8 cellular contexts compared by ENCODE assay signal in the genomic region with DNA sequence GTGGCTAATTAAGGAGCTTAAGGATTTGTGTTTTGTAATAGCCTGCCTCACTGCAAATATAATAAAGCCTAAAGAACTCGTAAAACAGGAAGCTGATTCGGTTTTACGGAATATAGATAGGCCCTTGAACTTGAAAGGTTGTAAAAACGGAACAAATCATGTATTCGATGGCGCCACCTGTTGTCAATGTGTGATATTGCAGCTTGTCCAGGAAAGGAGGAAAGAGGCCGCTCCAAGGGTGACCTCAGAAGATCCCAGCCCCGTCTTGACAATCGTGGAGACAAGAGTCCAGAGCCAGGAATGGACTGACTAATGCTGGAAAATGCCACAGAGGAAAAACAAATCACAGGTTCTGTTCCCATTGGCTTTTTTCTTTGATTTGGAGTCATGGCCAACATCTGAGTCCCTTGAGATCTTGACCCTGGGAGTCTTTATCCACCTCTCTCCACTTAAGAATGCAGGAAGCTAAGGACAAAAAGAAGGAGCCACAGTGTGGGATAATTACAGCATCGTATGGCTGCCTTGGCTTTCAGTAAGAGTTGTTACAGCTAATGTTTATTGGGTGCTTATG. TPM values are rescaled to one million over a fixed set of nuclear protein-coding genes. Genes with fewer than 3 reads are reported as not detected.
DNase-seq lines count a peak whose midpoint lies in the region; FAIRE-seq and TF ChIP-seq lines count a peak whose summit lies in the region.
"Had no signal": no experiment of that assay in that cellular context is flagged by ENCODE, and none has a peak within 500 bp of the region (broad histone marks: within the 10 kb centered on the region; RNA-seq: fewer than 3 reads in every experiment).

No MANE protein-coding gene starts in this region.

- H3K9me3 ChIP-seq in kidney (ENCODE audit: control insufficient read depth in 1 of 2, low read length in 2 of 2), result no peaks in the 10 kb centered on the region

- DNase-seq in GM04504 (ENCODE audit: low read depth) (peak; percentile 27), M059J (ENCODE audit: low read depth) (peak; percentile 58), SKM-1 treated with dmso at 0.1 percent for 144 hours (lab: John Stamatoyannopoulos, UW; ENCODE audit: unreplicated experiment) (peak; percentile 27), MCF 10A (ENCODE audit: unreplicated experiment) (peak; percentile 75), kidney (no peak), COR-L47 (lab: John Stamatoyannopoulos, UW) (no peak)
- peak; percentile 24 for DNase-seq in stimulated activated CD4-positive, alpha-beta T cell treated with anti-CD3 and anti-CD28 coated beads, Interleukin-1b, Interleukin-23, amount 100 ng/mL, for 48 hours

- BruUV-seq in MCF 10A (replicated peaks; lab: Mats Ljungman, UMichigan), result no TSS peak

- H3K27ac Mint-ChIP-seq in MCF 10A (ENCODE audit: low read depth, unreplicated experiment), result no peak overlapping the region
- H3K27ac Mint-ChIP-seq: activated naive CD8-positive, alpha-beta T cell had no signal

- no peaks in the 10 kb centered on the region for H3K4me1 Mint-ChIP-seq in MCF 10A (ENCODE audit: insufficient read depth, unreplicated experiment)

- no peak overlapping the region for H3K9ac ChIP-seq in kidney (ENCODE audit: low read length in 2 of 2)

- POLR2A ChIA-PET in MCF 10A (lab: Yijun Ruan, JAX), result interaction anchor here (0.5 kb wide), 1 partner anchor 79 kb away, joined by 3 read pairs; no protein-coding TSS in a partner anchor

- no peak overlapping the region for H3K4me3 Mint-ChIP-seq in MCF 10A (ENCODE audit: unreplicated experiment)
- H3K4me3 Mint-ChIP-seq: activated naive CD8-positive, alpha-beta T cell had no signal

- H3K36me3 ChIP-seq in kidney (ENCODE audit: control insufficient read depth in 1 of 2, insufficient read depth in 2 of 2, low read length in 2 of 2), result no peaks in the 10 kb centered on the region

- peaks cover 4% of the 10 kb centered on the region for H3K36me3 Mint-ChIP-seq in MCF 10A (ENCODE audit: insufficient read depth, unreplicated experiment)
- H3K36me3 Mint-ChIP-seq: activated naive CD8-positive, alpha-beta T cell had no signal

- H3K4me1 ChIP-seq in kidney (ENCODE audit: control insufficient read depth in 1 of 2, insufficient read depth in 1 of 2, low read depth in 1 of 2, low read length in 2 of 2), result no peaks in the 10 kb centered on the region

- peaks cover 43% of the 10 kb centered on the region for H3K27me3 Mint-ChIP-seq in MCF 10A (ENCODE audit: insufficient read depth, unreplicated experiment)

- H3K9me3 Mint-ChIP-seq in MCF 10A (ENCODE audit: unreplicated experiment), result no peaks in the 10 kb centered on the region

- no peak overlapping the region for H3K27ac ChIP-seq in kidney (ENCODE audit: low read depth in 2 of 2, low read length in 2 of 2)

- intact Hi-C loops in MCF 10A (cut with micrococcal nuclease) (loop anchor here (1.0 to 10.0 kb wide), 3 partner anchors 177 to 484 kb away; no protein-coding TSS in a partner anchor), kidney (cut with DNase I) (no loop called here)

- no peak for FAIRE-seq in kidney (lab: Jason Lieb, UNC)

- CTCF ChIA-PET in MCF 10A (lab: Yijun Ruan, JAX), result interaction anchor here (0.6 to 4.9 kb wide), 23 partner anchors 8 to 1573 kb away, joined by 3 to 35 read pairs (median 3); no protein-coding TSS in a partner anchor

- H3K4me3 ChIP-seq in kidney (ENCODE audit: low read length in 2 of 2), result no peak overlapping the region

- TF ChIP-seq CTCF in MCF 10A (IDR thresholded peaks at IDR 0.05; ENCODE audit: unreplicated experiment), result peak; percentile 68
- peak; percentile 80 for TF ChIP-seq CTCF in kidney (IDR thresholded peaks at IDR 0.05; ENCODE audit: borderline replicate concordance, extremely low read depth, insufficient read depth)

RNA-seq across cellular contexts. Expression of gene IGSF21, which starts 7.0 kb away (rescaled TPM):
- total RNA-seq in M059J (2014; rRNA removed; shearing (Covaris generic)), result not detected in 2 replicates
- total RNA-seq in MCF 10A (2022) (not detected in 2 replicates), kidney (6.6 TPM)
- 1.4 TPM for polyA plus RNA-seq in kidney (ENCODE audit: insufficient read depth, low read depth, low replicate concordance)

Comparison
In these comparisons a context has a peak if more than half of its experiments do, and no peak if none do; other contexts are left out.
1. DNase-seq: peak in GM04504 (single experiment), M059J (single experiment), SKM-1 treated with dmso at 0.1 percent for 144 hours (single experiment), MCF 10A (single experiment) and stimulated activated CD4-positive, alpha-beta T cell treated with anti-CD3 and anti-CD28 coated beads, Interleukin-1b, Interleukin-23, amount 100 ng/mL, for 48 hours (single experiment); none in kidney (single experiment) and COR-L47 (single experiment).